In the genomic region with DNA sequence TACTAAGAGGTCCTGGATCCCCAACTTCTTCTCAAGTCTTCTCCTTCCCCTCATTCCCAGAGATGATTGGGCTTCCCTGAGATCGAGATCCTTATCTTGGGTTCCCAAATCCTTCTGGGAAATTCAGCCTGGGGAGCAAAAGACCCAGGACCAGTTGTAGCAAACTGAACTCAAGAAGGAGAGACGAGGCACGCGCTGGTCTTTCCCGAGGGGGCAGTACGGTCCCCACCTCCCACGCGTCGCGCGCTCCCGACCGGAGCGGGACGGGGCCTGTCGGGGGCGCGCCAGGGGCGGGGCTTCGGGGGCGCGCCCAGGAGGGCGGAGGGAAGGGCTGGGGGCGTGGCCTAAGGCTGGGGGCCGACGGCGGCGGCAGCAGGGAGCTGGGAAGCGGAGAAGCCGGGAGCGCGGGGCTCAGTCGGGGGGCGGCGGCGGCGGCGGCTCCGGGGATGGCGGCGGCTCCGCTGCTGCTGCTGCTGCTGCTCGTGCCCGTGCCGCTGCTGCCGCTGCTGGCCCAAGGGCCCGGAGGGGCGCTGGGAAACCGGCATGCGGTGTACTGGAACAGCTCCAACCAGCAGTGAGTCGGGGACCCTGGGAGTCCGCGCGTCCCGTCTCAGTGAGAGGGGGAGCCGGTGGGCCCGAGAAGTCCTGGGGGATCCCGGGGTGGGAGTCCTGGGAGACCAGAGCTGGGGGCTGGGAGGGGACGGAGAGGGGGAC, we compare ENCODE assay signal across 1 cellular context.
TF ChIP-seq lines count a peak whose summit lies in the region.

A gene with protein sequence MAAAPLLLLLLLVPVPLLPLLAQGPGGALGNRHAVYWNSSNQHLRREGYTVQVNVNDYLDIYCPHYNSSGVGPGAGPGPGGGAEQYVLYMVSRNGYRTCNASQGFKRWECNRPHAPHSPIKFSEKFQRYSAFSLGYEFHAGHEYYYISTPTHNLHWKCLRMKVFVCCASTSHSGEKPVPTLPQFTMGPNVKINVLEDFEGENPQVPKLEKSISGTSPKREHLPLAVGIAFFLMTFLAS (plus strand): TSS at position 342 of the 714 bp plus-strand sequence. CDS start 105 bp downstream, at position 447.

TF ChIP-seq in K562, 482 proteins besides CTCF, POLR2A, EP300 and RAD21 (continued from another document and continues in another):
- TF ChIP-seq, protein P1, sequence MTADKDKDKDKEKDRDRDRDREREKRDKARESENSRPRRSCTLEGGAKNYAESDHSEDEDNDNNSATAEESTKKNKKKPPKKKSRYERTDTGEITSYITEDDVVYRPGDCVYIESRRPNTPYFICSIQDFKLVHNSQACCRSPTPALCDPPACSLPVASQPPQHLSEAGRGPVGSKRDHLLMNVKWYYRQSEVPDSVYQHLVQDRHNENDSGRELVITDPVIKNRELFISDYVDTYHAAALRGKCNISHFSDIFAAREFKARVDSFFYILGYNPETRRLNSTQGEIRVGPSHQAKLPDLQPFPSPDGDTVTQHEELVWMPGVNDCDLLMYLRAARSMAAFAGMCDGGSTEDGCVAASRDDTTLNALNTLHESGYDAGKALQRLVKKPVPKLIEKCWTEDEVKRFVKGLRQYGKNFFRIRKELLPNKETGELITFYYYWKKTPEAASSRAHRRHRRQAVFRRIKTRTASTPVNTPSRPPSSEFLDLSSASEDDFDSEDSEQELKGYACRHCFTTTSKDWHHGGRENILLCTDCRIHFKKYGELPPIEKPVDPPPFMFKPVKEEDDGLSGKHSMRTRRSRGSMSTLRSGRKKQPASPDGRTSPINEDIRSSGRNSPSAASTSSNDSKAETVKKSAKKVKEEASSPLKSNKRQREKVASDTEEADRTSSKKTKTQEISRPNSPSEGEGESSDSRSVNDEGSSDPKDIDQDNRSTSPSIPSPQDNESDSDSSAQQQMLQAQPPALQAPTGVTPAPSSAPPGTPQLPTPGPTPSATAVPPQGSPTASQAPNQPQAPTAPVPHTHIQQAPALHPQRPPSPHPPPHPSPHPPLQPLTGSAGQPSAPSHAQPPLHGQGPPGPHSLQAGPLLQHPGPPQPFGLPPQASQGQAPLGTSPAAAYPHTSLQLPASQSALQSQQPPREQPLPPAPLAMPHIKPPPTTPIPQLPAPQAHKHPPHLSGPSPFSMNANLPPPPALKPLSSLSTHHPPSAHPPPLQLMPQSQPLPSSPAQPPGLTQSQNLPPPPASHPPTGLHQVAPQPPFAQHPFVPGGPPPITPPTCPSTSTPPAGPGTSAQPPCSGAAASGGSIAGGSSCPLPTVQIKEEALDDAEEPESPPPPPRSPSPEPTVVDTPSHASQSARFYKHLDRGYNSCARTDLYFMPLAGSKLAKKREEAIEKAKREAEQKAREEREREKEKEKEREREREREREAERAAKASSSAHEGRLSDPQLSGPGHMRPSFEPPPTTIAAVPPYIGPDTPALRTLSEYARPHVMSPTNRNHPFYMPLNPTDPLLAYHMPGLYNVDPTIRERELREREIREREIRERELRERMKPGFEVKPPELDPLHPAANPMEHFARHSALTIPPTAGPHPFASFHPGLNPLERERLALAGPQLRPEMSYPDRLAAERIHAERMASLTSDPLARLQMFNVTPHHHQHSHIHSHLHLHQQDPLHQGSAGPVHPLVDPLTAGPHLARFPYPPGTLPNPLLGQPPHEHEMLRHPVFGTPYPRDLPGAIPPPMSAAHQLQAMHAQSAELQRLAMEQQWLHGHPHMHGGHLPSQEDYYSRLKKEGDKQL (CRISPR knock-in tag; IDR thresholded peaks at IDR 0.05; ENCODE audit: borderline replicate concordance): no peak
- TF ChIP-seq RHOXF2B (CRISPR knock-in tag; conservative IDR thresholded peaks at IDR 0.05): no peak
- TF ChIP-seq HDAC6 (IDR thresholded peaks at IDR 0.05; ENCODE audit: low read depth, low read length): no peak
- TF ChIP-seq, protein P2, sequence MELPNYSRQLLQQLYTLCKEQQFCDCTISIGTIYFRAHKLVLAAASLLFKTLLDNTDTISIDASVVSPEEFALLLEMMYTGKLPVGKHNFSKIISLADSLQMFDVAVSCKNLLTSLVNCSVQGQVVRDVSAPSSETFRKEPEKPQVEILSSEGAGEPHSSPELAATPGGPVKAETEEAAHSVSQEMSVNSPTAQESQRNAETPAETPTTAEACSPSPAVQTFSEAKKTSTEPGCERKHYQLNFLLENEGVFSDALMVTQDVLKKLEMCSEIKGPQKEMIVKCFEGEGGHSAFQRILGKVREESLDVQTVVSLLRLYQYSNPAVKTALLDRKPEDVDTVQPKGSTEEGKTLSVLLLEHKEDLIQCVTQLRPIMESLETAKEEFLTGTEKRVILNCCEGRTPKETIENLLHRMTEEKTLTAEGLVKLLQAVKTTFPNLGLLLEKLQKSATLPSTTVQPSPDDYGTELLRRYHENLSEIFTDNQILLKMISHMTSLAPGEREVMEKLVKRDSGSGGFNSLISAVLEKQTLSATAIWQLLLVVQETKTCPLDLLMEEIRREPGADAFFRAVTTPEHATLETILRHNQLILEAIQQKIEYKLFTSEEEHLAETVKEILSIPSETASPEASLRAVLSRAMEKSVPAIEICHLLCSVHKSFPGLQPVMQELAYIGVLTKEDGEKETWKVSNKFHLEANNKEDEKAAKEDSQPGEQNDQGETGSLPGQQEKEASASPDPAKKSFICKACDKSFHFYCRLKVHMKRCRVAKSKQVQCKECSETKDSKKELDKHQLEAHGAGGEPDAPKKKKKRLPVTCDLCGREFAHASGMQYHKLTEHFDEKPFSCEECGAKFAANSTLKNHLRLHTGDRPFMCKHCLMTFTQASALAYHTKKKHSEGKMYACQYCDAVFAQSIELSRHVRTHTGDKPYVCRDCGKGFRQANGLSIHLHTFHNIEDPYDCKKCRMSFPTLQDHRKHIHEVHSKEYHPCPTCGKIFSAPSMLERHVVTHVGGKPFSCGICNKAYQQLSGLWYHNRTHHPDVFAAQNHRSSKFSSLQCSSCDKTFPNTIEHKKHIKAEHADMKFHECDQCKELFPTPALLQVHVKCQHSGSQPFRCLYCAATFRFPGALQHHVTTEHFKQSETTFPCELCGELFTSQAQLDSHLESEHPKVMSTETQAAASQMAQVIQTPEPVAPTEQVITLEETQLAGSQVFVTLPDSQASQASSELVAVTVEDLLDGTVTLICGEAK (IDR thresholded peaks at IDR 0.05): no peak
- TF ChIP-seq, protein P2 (CRISPR knock-in tag; IDR thresholded peaks at IDR 0.05): no peak
- TF ChIP-seq ZNF518B (CRISPR knock-in tag; IDR thresholded peaks at IDR 0.05): no peak
- no peak for TF ChIP-seq RBM39 (optimal IDR thresholded peaks at IDR 0.05; ENCODE audit: low read depth, low read length)
- TF ChIP-seq ZC3H11A (IDR thresholded peaks at IDR 0.05; ENCODE audit: low read depth, low read length): no peak
- TF ChIP-seq, protein P3, sequence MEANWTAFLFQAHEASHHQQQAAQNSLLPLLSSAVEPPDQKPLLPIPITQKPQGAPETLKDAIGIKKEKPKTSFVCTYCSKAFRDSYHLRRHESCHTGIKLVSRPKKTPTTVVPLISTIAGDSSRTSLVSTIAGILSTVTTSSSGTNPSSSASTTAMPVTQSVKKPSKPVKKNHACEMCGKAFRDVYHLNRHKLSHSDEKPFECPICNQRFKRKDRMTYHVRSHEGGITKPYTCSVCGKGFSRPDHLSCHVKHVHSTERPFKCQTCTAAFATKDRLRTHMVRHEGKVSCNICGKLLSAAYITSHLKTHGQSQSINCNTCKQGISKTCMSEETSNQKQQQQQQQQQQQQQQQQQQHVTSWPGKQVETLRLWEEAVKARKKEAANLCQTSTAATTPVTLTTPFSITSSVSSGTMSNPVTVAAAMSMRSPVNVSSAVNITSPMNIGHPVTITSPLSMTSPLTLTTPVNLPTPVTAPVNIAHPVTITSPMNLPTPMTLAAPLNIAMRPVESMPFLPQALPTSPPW (CRISPR knock-in tag; IDR thresholded peaks at IDR 0.05): peak; percentile 81
- TF ChIP-seq NFYB (IDR thresholded peaks at IDR 0.05; ENCODE audit: extremely low read depth, insufficient read length): no peak
- no peak for TF ChIP-seq MNT (conservative IDR thresholded peaks at IDR 0.05)
- TF ChIP-seq NR4A1 (CRISPR knock-in tag; IDR thresholded peaks at IDR 0.05): no peak
- no peak for TF ChIP-seq NR4A1 (tag; IDR thresholded peaks at IDR 0.05)
- TF ChIP-seq, protein P4, sequence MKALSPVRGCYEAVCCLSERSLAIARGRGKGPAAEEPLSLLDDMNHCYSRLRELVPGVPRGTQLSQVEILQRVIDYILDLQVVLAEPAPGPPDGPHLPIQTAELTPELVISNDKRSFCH (CRISPR knock-in tag; IDR thresholded peaks at IDR 0.05): no peak
- TF ChIP-seq, protein P4 (tag; IDR thresholded peaks at IDR 0.05): no peak
- TF ChIP-seq, protein P5, sequence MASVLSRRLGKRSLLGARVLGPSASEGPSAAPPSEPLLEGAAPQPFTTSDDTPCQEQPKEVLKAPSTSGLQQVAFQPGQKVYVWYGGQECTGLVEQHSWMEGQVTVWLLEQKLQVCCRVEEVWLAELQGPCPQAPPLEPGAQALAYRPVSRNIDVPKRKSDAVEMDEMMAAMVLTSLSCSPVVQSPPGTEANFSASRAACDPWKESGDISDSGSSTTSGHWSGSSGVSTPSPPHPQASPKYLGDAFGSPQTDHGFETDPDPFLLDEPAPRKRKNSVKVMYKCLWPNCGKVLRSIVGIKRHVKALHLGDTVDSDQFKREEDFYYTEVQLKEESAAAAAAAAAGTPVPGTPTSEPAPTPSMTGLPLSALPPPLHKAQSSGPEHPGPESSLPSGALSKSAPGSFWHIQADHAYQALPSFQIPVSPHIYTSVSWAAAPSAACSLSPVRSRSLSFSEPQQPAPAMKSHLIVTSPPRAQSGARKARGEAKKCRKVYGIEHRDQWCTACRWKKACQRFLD (CRISPR knock-in tag; IDR thresholded peaks at IDR 0.05): no peak; the same call in 1 of the 2 replicates
- no peak for TF ChIP-seq NFIX (CRISPR knock-in tag; IDR thresholded peaks at IDR 0.05; ENCODE audit: low read depth)
- no peak for TF ChIP-seq HCFC1 (IDR thresholded peaks at IDR 0.05; ENCODE audit: low read depth, low read length)
- no peak for TF ChIP-seq GTF2B (IDR thresholded peaks at IDR 0.05; ENCODE audit: extremely low read depth, insufficient read length)
- peak; percentile 33; the same call in 1 of the 2 replicates for TF ChIP-seq MYC (IDR thresholded peaks at IDR 0.05; ENCODE audit: low read depth, low read length)
- TF ChIP-seq MYC (CRISPR knock-in tag; IDR thresholded peaks at IDR 0.05; ENCODE audit: borderline replicate concordance, low read depth): no peak
